ENCODE assay signal across 8 cellular contexts in the genomic region with DNA sequence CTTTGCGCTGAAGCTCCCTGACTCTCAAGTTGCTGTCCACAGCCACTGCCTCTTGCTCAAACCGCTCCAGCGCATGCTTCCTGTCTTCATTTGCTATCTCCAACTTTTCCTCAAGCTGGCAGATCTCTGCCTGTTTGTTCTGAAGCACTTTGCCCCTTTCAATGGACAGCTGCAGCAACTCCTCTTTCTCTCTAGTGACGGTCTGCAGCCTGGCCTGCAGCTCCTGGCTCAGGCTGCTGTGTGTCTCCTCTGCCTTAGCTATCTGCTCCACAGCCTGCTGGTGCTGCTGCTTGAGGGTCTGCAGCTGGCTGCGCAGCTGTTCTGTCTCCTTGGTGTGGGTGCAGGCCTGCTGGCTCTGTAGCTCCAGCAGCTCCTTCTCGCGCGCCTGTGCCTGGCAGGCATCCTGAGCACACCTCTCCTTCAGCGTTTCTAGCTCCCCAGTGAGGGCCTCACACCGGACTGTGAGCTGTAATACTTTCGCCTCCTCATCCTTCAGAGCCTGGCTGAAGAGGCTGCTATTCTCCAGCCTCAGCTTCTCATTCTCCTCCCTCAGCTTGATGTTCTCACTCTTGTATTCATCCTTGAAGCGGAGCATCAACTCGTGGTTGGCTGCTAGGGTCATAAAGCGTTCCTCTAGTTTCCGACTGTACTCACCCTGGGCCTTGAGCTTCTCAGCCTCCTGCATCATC. TPM values are rescaled to one million over a fixed set of nuclear protein-coding genes. Genes with fewer than 3 reads are reported as not detected.
DNase-seq lines count a peak whose midpoint lies in the region; ATAC-seq, FAIRE-seq and TF ChIP-seq lines count a peak whose summit lies in the region.
"Had no signal": no experiment of that assay in that cellular context is flagged by ENCODE, and none has a peak within 500 bp of the region (broad histone marks: within the 10 kb centered on the region; RNA-seq: fewer than 3 reads in every experiment).

No MANE protein-coding gene starts in this region.

- WGBS in HepG2 (ENCODE audit: low lambda C conversion rate) = 11% methylated on average over 11 of the region's 15 CpGs
- WGBS in right lobe of liver (ENCODE audit: insufficient coverage, low coverage, low lambda C conversion rate, missing lambda C conversion rate) = 63% methylated on average over 10 of the region's 15 CpGs

- peaks cover 0 to 10% of the 10 kb centered on the region in 2 experiments; a peak in 1 of 5 replicates for H3K27me3 ChIP-seq in HepG2 (ENCODE audit: control insufficient read depth in 1 of 2, insufficient read depth in 2 of 2, low read length in 2 of 2)
- H3K27me3 ChIP-seq in right lobe of liver = no peaks in the 10 kb centered on the region

- ATAC-seq in HepG2 (peak; percentile 79), right lobe of liver (no peak), HG02970 (IDR thresholded peaks at IDR 0.05; ENCODE audit: low FRiP score, unreplicated experiment) (no peak), HG02610 (IDR thresholded peaks at IDR 0.05; ENCODE audit: unreplicated experiment) (no peak)
- ATAC-seq: naive thymus-derived CD4-positive, alpha-beta T cell had no signal

- CTCF ChIA-PET in HepG2 (lab: Yijun Ruan, JAX; ENCODE audit: low intra/inter-chr PET ratio, low total read pairs) = no interaction called here

- no peaks in the 10 kb centered on the region for H3K79me2 ChIP-seq in HepG2 (ENCODE audit: insufficient read depth, low read length)

- peak overlapping the region; percentile 67 for H2AFZ ChIP-seq in HepG2 (ENCODE audit: low read length)

- BruUV-seq in HepG2 (replicated peaks; lab: Mats Ljungman, UMichigan) = no TSS peak

- peak overlapping the region; percentile 20 to 69 (median 44); a peak in 5 of 6 replicates for H3K4me3 ChIP-seq in HepG2 (replicated peaks in 1 of 3; ENCODE audit: insufficient read depth in 1 of 3, low read depth in 2 of 3, low read length in 3 of 3)
- H3K4me3 ChIP-seq in right lobe of liver = no peak overlapping the region

- TF ChIP-seq RAD21 in HepG2 (CRISPR knock-in tag; IDR thresholded peaks at IDR 0.05) = no peak

- TF ChIP-seq CTCF in HepG2 (CRISPR knock-in tag; IDR thresholded peaks at IDR 0.05) (no peak), right lobe of liver (IDR thresholded peaks at IDR 0.05) (no peak)

- no peak for DNase-seq in HepG2 (ENCODE audit: low spot score)
- DNase-seq in right lobe of liver = no peak
- peak; percentile 22 for DNase-seq in kidney tubule cell (ENCODE audit: low spot score)
- DNase-seq in LoVo (ENCODE audit: low spot score) = no peak
- DNase-seq: activated gamma-delta T cell; naive thymus-derived CD4-positive, alpha-beta T cell had no signal

- H3K27ac ChIP-seq in HepG2 (ENCODE audit: extremely low read length, insufficient read depth, low read length) (no peak overlapping the region), right lobe of liver (no peak overlapping the region)

- peak overlapping the region; percentile 92 for H3K4me2 ChIP-seq in HepG2 (ENCODE audit: low read depth, low read length)

- intact Hi-C loops in HepG2 (cut with micrococcal nuclease; ENCODE audit: unreplicated experiment) (no loop called here), right lobe of liver (cut with DNase I) (no loop called here)

- in situ Hi-C loops in HepG2 (cut with HindIII; ENCODE audit: extremely low pct_ligation_motif_present, low pct_unique_long_range_greater_than_20kb) = no loop called here

- no peaks in the 10 kb centered on the region for H3K36me3 ChIP-seq in HepG2 (replicated peaks in 1 of 2; ENCODE audit: control insufficient read depth in 1 of 2, insufficient read depth in 2 of 2, low read length in 2 of 2)
- no peaks in the 10 kb centered on the region for H3K36me3 ChIP-seq in right lobe of liver

- peak; percentile 30 for FAIRE-seq in HepG2 (lab: Jason Lieb, UNC)

- no peaks in the 10 kb centered on the region for H4K20me1 ChIP-seq in HepG2 (ENCODE audit: insufficient read depth, low read length)

- TF ChIP-seq EP300 in HepG2 (IDR thresholded peaks at IDR 0.05; ENCODE audit: low read depth in 2 of 2, low read length in 2 of 2) (no peak), HepG2 (CRISPR knock-in tag; IDR thresholded peaks at IDR 0.05; ENCODE audit: borderline replicate concordance) (no peak)

- H3K9me3 ChIP-seq in HepG2 (ENCODE audit: low read length) (no peaks in the 10 kb centered on the region), right lobe of liver (no peaks in the 10 kb centered on the region)

- TF ChIP-seq POLR2A in HepG2 (IDR thresholded peaks at IDR 0.05; ENCODE audit: insufficient read depth in 1 of 2, low read depth in 2 of 2, low read length in 2 of 2) (no peak), right lobe of liver (IDR thresholded peaks at IDR 0.05) (no peak)

- H3K4me1 ChIP-seq in HepG2 (ENCODE audit: insufficient read depth, low read length) = peaks cover 33% of the 10 kb centered on the region; the same call in 1 of the 2 replicates
- no peaks in the 10 kb centered on the region for H3K4me1 ChIP-seq in right lobe of liver

- peak overlapping the region; percentile 14 for H3K9ac ChIP-seq in HepG2 (ENCODE audit: insufficient read depth, low read depth, low read length)

- POLR2A ChIA-PET in HepG2 (lab: Yijun Ruan, JAX) = interaction anchor here (1.3 to 2.1 kb wide), 3 partner anchors 20 to 57 kb away, joined by 5 to 11 read pairs (median 6); a partner anchor contains a TSS

RNA-seq across cellular contexts. Expression of a gene that starts 0.7 kb away (rescaled TPM):
- 0.38 and 0.60 TPM in 2 replicates for total RNA-seq in HepG2 (2016; rRNA removed; fragmentation: Illumina TruSeq; extraction: Trizol)
- total RNA-seq in HepG2 (2016; cell fraction: cytosol; rRNA removed; fragmentation: Illumina TruSeq; extraction: Trizol; ENCODE audit: low read depth) = not detected in 2 replicates
- 0.30 and 0.39 TPM in 2 replicates for total RNA-seq in HepG2 (2016; cell fraction: insoluble cytoplasmic fraction; rRNA removed; fragmentation: Illumina TruSeq; extraction: Trizol)
- not detected in 2 replicates for total RNA-seq in HepG2 (2016; cell fraction: membrane; rRNA removed; fragmentation: Illumina TruSeq; extraction: Trizol)
- total RNA-seq in HepG2 (2016; cell fraction: nucleus; rRNA removed; fragmentation: Illumina TruSeq; extraction: Trizol) = 0.28 TPM in 1 of 2 replicates, not detected in the other
- polyA plus RNA-seq in HepG2 (2011; rRNA removed) = 0.13 TPM in 1 of 2 replicates, not detected in the other
- polyA plus RNA-seq in HepG2 (2011; cell fraction: cytosol; rRNA removed) = 0.03 and 0.04 TPM in 2 replicates
- not detected in 2 replicates for polyA plus RNA-seq in HepG2 (2011; cell fraction: nucleus; rRNA removed)
- polyA plus RNA-seq in HepG2 (2012) = not detected in 2 replicates
- not detected in 2 replicates for polyA plus RNA-seq in HepG2 (2016; cell fraction: cytosol; fragmentation: Illumina TruSeq; extraction: Trizol; ENCODE audit: low read depth)
- 0.22 and 0.46 TPM in 2 replicates for polyA plus RNA-seq in HepG2 (2016; cell fraction: insoluble cytoplasmic fraction; fragmentation: Illumina TruSeq; extraction: Trizol; ENCODE audit: low read depth)
- polyA plus RNA-seq in HepG2 (2016; cell fraction: membrane; fragmentation: Illumina TruSeq; extraction: Trizol; ENCODE audit: low read depth) = not detected in 2 replicates
- polyA plus RNA-seq in HepG2 (2016; cell fraction: nucleus; fragmentation: Illumina TruSeq; extraction: Trizol; ENCODE audit: insufficient read depth, low read depth) = not detected in 2 replicates
- polyA minus RNA-seq in HepG2 (2011; rRNA and poly(A)+ RNA removed; ENCODE audit: low replicate concordance) = not detected in 2 replicates
- not detected in 2 replicates for polyA minus RNA-seq in HepG2 (2011; cell fraction: cytosol; rRNA and poly(A)+ RNA removed)
- polyA minus RNA-seq in HepG2 (2011; cell fraction: nucleus; rRNA and poly(A)+ RNA removed) = not detected in 2 replicates
- under 1 TPM in 1 of 6 experiments, not detected in 5; 0.20 TPM for total RNA-seq in right lobe of liver
- polyA plus RNA-seq: naive thymus-derived CD4-positive, alpha-beta T cell had no signal

RNA-seq across cellular contexts. Expression of a gene that starts 20.3 kb away (rescaled TPM):
- 17.2 and 43.1 TPM in 2 replicates for total RNA-seq in HepG2 (2016; rRNA removed; fragmentation: Illumina TruSeq; extraction: Trizol)
- 3.9 and 5.1 TPM in 2 replicates for total RNA-seq in HepG2 (2016; cell fraction: cytosol; rRNA removed; fragmentation: Illumina TruSeq; extraction: Trizol; ENCODE audit: low read depth)
- 17.1 and 41.7 TPM in 2 replicates for total RNA-seq in HepG2 (2016; cell fraction: insoluble cytoplasmic fraction; rRNA removed; fragmentation: Illumina TruSeq; extraction: Trizol)
- total RNA-seq in HepG2 (2016; cell fraction: membrane; rRNA removed; fragmentation: Illumina TruSeq; extraction: Trizol) = 8.8 and 10.3 TPM in 2 replicates
- 113 and 114 TPM in 2 replicates for total RNA-seq in HepG2 (2016; cell fraction: nucleus; rRNA removed; fragmentation: Illumina TruSeq; extraction: Trizol)
- 30.6 and 31.1 TPM in 2 replicates for polyA plus RNA-seq in HepG2 (2011; rRNA removed)
- 9.3 and 10.4 TPM in 2 replicates for polyA plus RNA-seq in HepG2 (2011; cell fraction: cytosol; rRNA removed)
- polyA plus RNA-seq in HepG2 (2011; cell fraction: nucleus; rRNA removed) = 173 and 179 TPM in 2 replicates
- polyA plus RNA-seq in HepG2 (2012) = 30.0 and 33.9 TPM in 2 replicates
- polyA plus RNA-seq in HepG2 (2016; cell fraction: cytosol; fragmentation: Illumina TruSeq; extraction: Trizol; ENCODE audit: low read depth) = 1.7 and 3.1 TPM in 2 replicates
- polyA plus RNA-seq in HepG2 (2016; cell fraction: insoluble cytoplasmic fraction; fragmentation: Illumina TruSeq; extraction: Trizol; ENCODE audit: low read depth) = 17.0 and 19.9 TPM in 2 replicates
- polyA plus RNA-seq in HepG2 (2016; cell fraction: membrane; fragmentation: Illumina TruSeq; extraction: Trizol; ENCODE audit: low read depth) = 4.9 and 6.4 TPM in 2 replicates
- 164 and 170 TPM in 2 replicates for polyA plus RNA-seq in HepG2 (2016; cell fraction: nucleus; fragmentation: Illumina TruSeq; extraction: Trizol; ENCODE audit: insufficient read depth, low read depth)
- polyA minus RNA-seq in HepG2 (2011; rRNA and poly(A)+ RNA removed; ENCODE audit: low replicate concordance) = 15.7 and 25.6 TPM in 2 replicates
- 8.6 and 12.7 TPM in 2 replicates for polyA minus RNA-seq in HepG2 (2011; cell fraction: cytosol; rRNA and poly(A)+ RNA removed)
- 144 and 161 TPM in 2 replicates for polyA minus RNA-seq in HepG2 (2011; cell fraction: nucleus; rRNA and poly(A)+ RNA removed)
- 10 to 100 TPM; 14.1 to 23.0 (median 18.0) TPM for total RNA-seq in right lobe of liver

RNA-seq across cellular contexts. Expression of a gene that starts 37.5 kb away (rescaled TPM):
- total RNA-seq in HepG2 (2016; rRNA removed; fragmentation: Illumina TruSeq; extraction: Trizol) = 66.9 and 68.7 TPM in 2 replicates
- 70.9 and 83.3 TPM in 2 replicates for total RNA-seq in HepG2 (2016; cell fraction: cytosol; rRNA removed; fragmentation: Illumina TruSeq; extraction: Trizol; ENCODE audit: low read depth)
- total RNA-seq in HepG2 (2016; cell fraction: insoluble cytoplasmic fraction; rRNA removed; fragmentation: Illumina TruSeq; extraction: Trizol) = 67.5 and 67.8 TPM in 2 replicates
- total RNA-seq in HepG2 (2016; cell fraction: membrane; rRNA removed; fragmentation: Illumina TruSeq; extraction: Trizol) = 63.9 and 68.2 TPM in 2 replicates
- total RNA-seq in HepG2 (2016; cell fraction: nucleus; rRNA removed; fragmentation: Illumina TruSeq; extraction: Trizol) = 33.4 and 36.6 TPM in 2 replicates
- polyA plus RNA-seq in HepG2 (2011; rRNA removed) = 33.8 and 59.5 TPM in 2 replicates
- 21.4 and 31.6 TPM in 2 replicates for polyA plus RNA-seq in HepG2 (2011; cell fraction: cytosol; rRNA removed)
- polyA plus RNA-seq in HepG2 (2011; cell fraction: nucleus; rRNA removed) = 6.2 and 6.7 TPM in 2 replicates
- polyA plus RNA-seq in HepG2 (2012) = 29.2 and 35.7 TPM in 2 replicates
- 69.5 and 78.7 TPM in 2 replicates for polyA plus RNA-seq in HepG2 (2016; cell fraction: cytosol; fragmentation: Illumina TruSeq; extraction: Trizol; ENCODE audit: low read depth)
- polyA plus RNA-seq in HepG2 (2016; cell fraction: insoluble cytoplasmic fraction; fragmentation: Illumina TruSeq; extraction: Trizol; ENCODE audit: low read depth) = 48.7 and 55.1 TPM in 2 replicates
- polyA plus RNA-seq in HepG2 (2016; cell fraction: membrane; fragmentation: Illumina TruSeq; extraction: Trizol; ENCODE audit: low read depth) = 51.3 and 53.8 TPM in 2 replicates
- 45.8 and 47.6 TPM in 2 replicates for polyA plus RNA-seq in HepG2 (2016; cell fraction: nucleus; fragmentation: Illumina TruSeq; extraction: Trizol; ENCODE audit: insufficient read depth, low read depth)
- 9.7 and 17.8 TPM in 2 replicates for polyA minus RNA-seq in HepG2 (2011; rRNA and poly(A)+ RNA removed; ENCODE audit: low replicate concordance)
- 3.4 and 4.2 TPM in 2 replicates for polyA minus RNA-seq in HepG2 (2011; cell fraction: cytosol; rRNA and poly(A)+ RNA removed)
- 6.8 and 10.1 TPM in 2 replicates for polyA minus RNA-seq in HepG2 (2011; cell fraction: nucleus; rRNA and poly(A)+ RNA removed)
- total RNA-seq in right lobe of liver = 10 to 100 TPM; 13.4 to 22.9 (median 17.7) TPM

RNA-seq across cellular contexts. Expression of a gene that starts 56.9 kb away (rescaled TPM):
- total RNA-seq in HepG2 (2016; rRNA removed; fragmentation: Illumina TruSeq; extraction: Trizol) (54.8 and 81.8 TPM in 2 replicates), right lobe of liver (10 to 100 TPM; 14.3 to 28.5 (median 22.3) TPM)
- total RNA-seq in HepG2 (2016; cell fraction: cytosol; rRNA removed; fragmentation: Illumina TruSeq; extraction: Trizol; ENCODE audit: low read depth) = 21.5 and 24.8 TPM in 2 replicates
- 56.1 and 83.6 TPM in 2 replicates for total RNA-seq in HepG2 (2016; cell fraction: insoluble cytoplasmic fraction; rRNA removed; fragmentation: Illumina TruSeq; extraction: Trizol)
- total RNA-seq in HepG2 (2016; cell fraction: membrane; rRNA removed; fragmentation: Illumina TruSeq; extraction: Trizol) = 45.7 and 58.4 TPM in 2 replicates
- total RNA-seq in HepG2 (2016; cell fraction: nucleus; rRNA removed; fragmentation: Illumina TruSeq; extraction: Trizol) = 31.7 and 35.5 TPM in 2 replicates
- 26.2 and 33.6 TPM in 2 replicates for polyA plus RNA-seq in HepG2 (2011; rRNA removed)
- polyA plus RNA-seq in HepG2 (2011; cell fraction: cytosol; rRNA removed) = 14.0 and 25.9 TPM in 2 replicates
- 18.3 and 25.6 TPM in 2 replicates for polyA plus RNA-seq in HepG2 (2011; cell fraction: nucleus; rRNA removed)
- 35.0 and 42.8 TPM in 2 replicates for polyA plus RNA-seq in HepG2 (2012)
- polyA plus RNA-seq in HepG2 (2016; cell fraction: cytosol; fragmentation: Illumina TruSeq; extraction: Trizol; ENCODE audit: low read depth) = 29.0 and 34.2 TPM in 2 replicates
- polyA plus RNA-seq in HepG2 (2016; cell fraction: insoluble cytoplasmic fraction; fragmentation: Illumina TruSeq; extraction: Trizol; ENCODE audit: low read depth) = 85.8 and 101 TPM in 2 replicates
- 52.1 and 54.7 TPM in 2 replicates for polyA plus RNA-seq in HepG2 (2016; cell fraction: membrane; fragmentation: Illumina TruSeq; extraction: Trizol; ENCODE audit: low read depth)
- 54.1 and 62.9 TPM in 2 replicates for polyA plus RNA-seq in HepG2 (2016; cell fraction: nucleus; fragmentation: Illumina TruSeq; extraction: Trizol; ENCODE audit: insufficient read depth, low read depth)
- 4.8 and 14.2 TPM in 2 replicates for polyA minus RNA-seq in HepG2 (2011; rRNA and poly(A)+ RNA removed; ENCODE audit: low replicate concordance)
- 7.8 and 8.5 TPM in 2 replicates for polyA minus RNA-seq in HepG2 (2011; cell fraction: cytosol; rRNA and poly(A)+ RNA removed)
- polyA minus RNA-seq in HepG2 (2011; cell fraction: nucleus; rRNA and poly(A)+ RNA removed) = 17.3 and 18.0 TPM in 2 replicates

RNA-seq across cellular contexts. Expression of a gene that starts 58.1 kb away (rescaled TPM):
- total RNA-seq in HepG2 (2016; rRNA removed; fragmentation: Illumina TruSeq; extraction: Trizol) (1.0 and 1.1 TPM in 2 replicates), right lobe of liver (1 to 10 TPM; 1.2 to 6.4 (median 2.5) TPM)
- total RNA-seq in HepG2 (2016; cell fraction: cytosol; rRNA removed; fragmentation: Illumina TruSeq; extraction: Trizol; ENCODE audit: low read depth) = 0.26 and 0.30 TPM in 2 replicates
- 0.73 and 0.87 TPM in 2 replicates for total RNA-seq in HepG2 (2016; cell fraction: insoluble cytoplasmic fraction; rRNA removed; fragmentation: Illumina TruSeq; extraction: Trizol)
- 0.48 and 1.1 TPM in 2 replicates for total RNA-seq in HepG2 (2016; cell fraction: membrane; rRNA removed; fragmentation: Illumina TruSeq; extraction: Trizol)
- total RNA-seq in HepG2 (2016; cell fraction: nucleus; rRNA removed; fragmentation: Illumina TruSeq; extraction: Trizol) = 1.8 and 2.9 TPM in 2 replicates
- 0.34 and 0.46 TPM in 2 replicates for polyA plus RNA-seq in HepG2 (2011; rRNA removed)
- 0.11 and 0.23 TPM in 2 replicates for polyA plus RNA-seq in HepG2 (2011; cell fraction: cytosol; rRNA removed)
- 0.90 and 0.92 TPM in 2 replicates for polyA plus RNA-seq in HepG2 (2011; cell fraction: nucleus; rRNA removed)
- polyA plus RNA-seq in HepG2 (2012) = 0.75 and 1.2 TPM in 2 replicates
- polyA plus RNA-seq in HepG2 (2016; cell fraction: cytosol; fragmentation: Illumina TruSeq; extraction: Trizol; ENCODE audit: low read depth) = 0.08 TPM in 1 of 2 replicates, not detected in the other
- polyA plus RNA-seq in HepG2 (2016; cell fraction: insoluble cytoplasmic fraction; fragmentation: Illumina TruSeq; extraction: Trizol; ENCODE audit: low read depth) = 0.52 and 0.61 TPM in 2 replicates
- 0.21 and 0.35 TPM in 2 replicates for polyA plus RNA-seq in HepG2 (2016; cell fraction: membrane; fragmentation: Illumina TruSeq; extraction: Trizol; ENCODE audit: low read depth)
- polyA plus RNA-seq in HepG2 (2016; cell fraction: nucleus; fragmentation: Illumina TruSeq; extraction: Trizol; ENCODE audit: insufficient read depth, low read depth) = 0.83 and 1.5 TPM in 2 replicates
- polyA minus RNA-seq in HepG2 (2011; rRNA and poly(A)+ RNA removed; ENCODE audit: low replicate concordance) = 2.3 and 11.1 TPM in 2 replicates
- 0.59 and 0.97 TPM in 2 replicates for polyA minus RNA-seq in HepG2 (2011; cell fraction: cytosol; rRNA and poly(A)+ RNA removed)
- 9.3 and 12.7 TPM in 2 replicates for polyA minus RNA-seq in HepG2 (2011; cell fraction: nucleus; rRNA and poly(A)+ RNA removed)

Comparison
In these comparisons a context has a peak if more than half of its experiments do, and no peak if none do; other contexts are left out.
1. H3K4me3 ChIP-seq: peak in HepG2 (3 of 3); none in right lobe of liver (0 of 3).